Comparison of ENCODE assay signal across 1 cellular context in the genomic region with DNA sequence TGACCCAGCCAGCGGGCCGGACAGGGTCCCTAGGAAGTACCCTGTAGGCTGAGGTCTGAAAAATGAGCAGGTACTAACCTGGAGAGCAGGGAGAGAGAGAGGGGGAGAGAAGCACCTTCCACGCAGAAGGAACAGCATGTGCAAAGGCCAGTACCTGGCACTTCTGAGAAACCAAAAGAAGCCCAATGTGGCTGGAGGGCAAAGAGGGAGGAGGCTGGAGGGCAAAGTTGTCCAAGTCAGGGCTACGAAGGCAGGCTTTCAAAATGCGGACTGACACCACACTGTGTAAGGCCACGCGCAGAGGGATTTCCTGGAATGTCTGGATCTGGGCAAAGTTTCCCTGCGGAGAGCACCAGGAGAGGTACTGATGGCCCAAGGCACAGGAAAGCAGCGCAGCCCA.
A peak's percentile ranks its signal among the peaks of the same experiment; 100 is the strongest.
TF ChIP-seq lines count a peak whose summit lies in the region.

No MANE protein-coding gene starts in this region.

TF ChIP-seq in HEK293, 187 proteins besides CTCF, POLR2A, EP300 and RAD21 (continued from another document):
- TF ChIP-seq, protein P1, sequence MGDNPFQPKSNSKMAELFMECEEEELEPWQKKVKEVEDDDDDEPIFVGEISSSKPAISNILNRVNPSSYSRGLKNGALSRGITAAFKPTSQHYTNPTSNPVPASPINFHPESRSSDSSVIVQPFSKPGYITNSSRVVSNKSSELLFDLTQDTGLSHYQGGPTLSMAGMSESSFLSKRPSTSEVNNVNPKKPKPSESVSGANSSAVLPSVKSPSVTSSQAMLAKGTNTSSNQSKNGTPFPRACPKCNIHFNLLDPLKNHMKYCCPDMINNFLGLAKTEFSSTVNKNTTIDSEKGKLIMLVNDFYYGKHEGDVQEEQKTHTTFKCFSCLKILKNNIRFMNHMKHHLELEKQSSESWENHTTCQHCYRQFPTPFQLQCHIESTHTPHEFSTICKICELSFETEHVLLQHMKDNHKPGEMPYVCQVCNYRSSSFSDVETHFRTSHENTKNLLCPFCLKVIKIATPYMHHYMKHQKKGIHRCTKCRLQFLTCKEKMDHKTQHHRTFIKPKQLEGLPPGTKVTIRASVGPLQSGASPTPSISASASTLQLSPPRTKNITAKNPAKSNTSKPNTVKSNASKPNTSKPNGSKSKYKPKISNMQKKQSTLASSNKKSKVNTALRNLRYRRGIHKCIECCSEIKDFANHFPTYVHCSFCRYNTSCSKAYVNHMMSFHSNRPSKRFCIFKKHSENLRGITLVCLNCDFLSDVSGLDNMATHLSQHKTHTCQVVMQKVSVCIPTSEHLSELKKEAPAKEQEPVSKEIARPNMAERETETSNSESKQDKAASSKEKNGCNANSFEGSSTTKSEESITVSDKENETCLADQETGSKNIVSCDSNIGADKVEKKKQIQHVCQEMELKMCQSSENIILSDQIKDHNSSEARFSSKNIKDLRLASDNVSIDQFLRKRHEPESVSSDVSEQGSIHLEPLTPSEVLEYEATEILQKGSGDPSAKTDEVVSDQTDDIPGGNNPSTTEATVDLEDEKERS (tag by site-specific recombination; IDR thresholded peaks at IDR 0.05) = no peak
- no peak for TF ChIP-seq ZNF660 (tag by site-specific recombination; IDR thresholded peaks at IDR 0.05)
- TF ChIP-seq HOXA7 (CRISPR knock-in tag; IDR thresholded peaks at IDR 0.05; ENCODE audit: borderline replicate concordance) = no peak
- TF ChIP-seq ZNF610 (tag by site-specific recombination; IDR thresholded peaks at IDR 0.05; ENCODE audit: borderline replicate concordance) = no peak
- no peak for TF ChIP-seq GLI4 (tag by site-specific recombination; IDR thresholded peaks at IDR 0.05)
- no peak for TF ChIP-seq ZNF302 (tag by site-specific recombination; IDR thresholded peaks at IDR 0.05; ENCODE audit: low read depth)
- TF ChIP-seq KLF16 (tag by site-specific recombination; IDR thresholded peaks at IDR 0.05) = no peak
- no peak for TF ChIP-seq ZNF404 (tag by site-specific recombination; IDR thresholded peaks at IDR 0.05)
- TF ChIP-seq ZNF174 (tag by site-specific recombination; IDR thresholded peaks at IDR 0.05) = no peak
- TF ChIP-seq ZNF623 (tag by site-specific recombination; IDR thresholded peaks at IDR 0.05) = peak; percentile 25
- TF ChIP-seq ZNF175 (tag by site-specific recombination; IDR thresholded peaks at IDR 0.05) = no peak
- no peak for TF ChIP-seq ZNF544 (tag by site-specific recombination; IDR thresholded peaks at IDR 0.05)
- no peak for TF ChIP-seq ZEB2 (tag by site-specific recombination; IDR thresholded peaks at IDR 0.05)
- peak; percentile 94 for TF ChIP-seq ZNF548 (tag by site-specific recombination; IDR thresholded peaks at IDR 0.05)
- TF ChIP-seq, protein P2, sequence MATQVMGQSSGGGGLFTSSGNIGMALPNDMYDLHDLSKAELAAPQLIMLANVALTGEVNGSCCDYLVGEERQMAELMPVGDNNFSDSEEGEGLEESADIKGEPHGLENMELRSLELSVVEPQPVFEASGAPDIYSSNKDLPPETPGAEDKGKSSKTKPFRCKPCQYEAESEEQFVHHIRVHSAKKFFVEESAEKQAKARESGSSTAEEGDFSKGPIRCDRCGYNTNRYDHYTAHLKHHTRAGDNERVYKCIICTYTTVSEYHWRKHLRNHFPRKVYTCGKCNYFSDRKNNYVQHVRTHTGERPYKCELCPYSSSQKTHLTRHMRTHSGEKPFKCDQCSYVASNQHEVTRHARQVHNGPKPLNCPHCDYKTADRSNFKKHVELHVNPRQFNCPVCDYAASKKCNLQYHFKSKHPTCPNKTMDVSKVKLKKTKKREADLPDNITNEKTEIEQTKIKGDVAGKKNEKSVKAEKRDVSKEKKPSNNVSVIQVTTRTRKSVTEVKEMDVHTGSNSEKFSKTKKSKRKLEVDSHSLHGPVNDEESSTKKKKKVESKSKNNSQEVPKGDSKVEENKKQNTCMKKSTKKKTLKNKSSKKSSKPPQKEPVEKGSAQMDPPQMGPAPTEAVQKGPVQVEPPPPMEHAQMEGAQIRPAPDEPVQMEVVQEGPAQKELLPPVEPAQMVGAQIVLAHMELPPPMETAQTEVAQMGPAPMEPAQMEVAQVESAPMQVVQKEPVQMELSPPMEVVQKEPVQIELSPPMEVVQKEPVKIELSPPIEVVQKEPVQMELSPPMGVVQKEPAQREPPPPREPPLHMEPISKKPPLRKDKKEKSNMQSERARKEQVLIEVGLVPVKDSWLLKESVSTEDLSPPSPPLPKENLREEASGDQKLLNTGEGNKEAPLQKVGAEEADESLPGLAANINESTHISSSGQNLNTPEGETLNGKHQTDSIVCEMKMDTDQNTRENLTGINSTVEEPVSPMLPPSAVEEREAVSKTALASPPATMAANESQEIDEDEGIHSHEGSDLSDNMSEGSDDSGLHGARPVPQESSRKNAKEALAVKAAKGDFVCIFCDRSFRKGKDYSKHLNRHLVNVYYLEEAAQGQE (tag by site-specific recombination; IDR thresholded peaks at IDR 0.05) = no peak
